In genomic region chr3:60281970-60282369, GRCh38 we compare ENCODE assay signal across 6 cellular contexts.
"Had no signal": no experiment of that assay in that cellular context is flagged by ENCODE, and none has a peak within 500 bp of the region (broad histone marks: within the 10 kb centered on the region; RNA-seq: fewer than 3 reads in every experiment).

No MANE protein-coding gene starts in this region.

- ATAC-seq: GM23338 had no signal

- H3K4me1 Mint-ChIP-seq: GM23338, H9, IgD-negative memory B cell had no signal

- H3K27me3 Mint-ChIP-seq: IgD-negative memory B cell had no signal

- H2AFZ ChIP-seq: GM23338 had no signal

- H3K4me2 ChIP-seq: GM23338 had no signal

- H3K36me3 Mint-ChIP-seq: IgD-negative memory B cell had no signal

- H3K9me3 Mint-ChIP-seq: GM23338, H9 had no signal

- H3K4me3 Mint-ChIP-seq: GM23338, H9, IgD-negative memory B cell had no signal

- DNase-seq: H9, HCEC 1CT, KBM-7 had no signal

- H3K4me3 ChIP-seq: GM23338 had no signal

- H3K27ac Mint-ChIP-seq: GM23338, IgD-negative memory B cell had no signal

- H3K27ac ChIP-seq: HL-60 had no signal
